ENCODE assay signal across 15 cellular contexts in genomic region chr20:1631309-1632227, GRCh38. TPM values are rescaled to one million over a fixed set of nuclear protein-coding genes. Genes with fewer than 3 reads are reported as not detected.
A peak's percentile ranks its signal among the peaks of the same experiment; 100 is the strongest.
DNase-seq lines count a peak whose midpoint lies in the region; ATAC-seq, FAIRE-seq and TF ChIP-seq lines count a peak whose summit lies in the region.
"Had no signal": no experiment of that assay in that cellular context is flagged by ENCODE, and none has a peak within 500 bp of the region (broad histone marks: within the 10 kb centered on the region; RNA-seq: fewer than 3 reads in every experiment).

No MANE protein-coding gene starts in this region.

- H3K27ac ChIP-seq in PC-9 (peak overlapping the region; percentile 57), GM12878 (ENCODE audit: control insufficient read depth, insufficient read depth) (no peak overlapping the region), osteoblast (ENCODE audit: low read depth, low read length) (no peak overlapping the region), ovary (no peak overlapping the region)
- H3K27ac ChIP-seq: cardiac muscle cell, psoas muscle had no signal

- H3K4me3 Mint-ChIP-seq in activated T-cell treated with anti-CD3 and anti-CD28 coated beads, Interleukin-2, amount 50 U/mL, for 4 hours: peak overlapping the region; percentile 36
- H3K4me3 Mint-ChIP-seq in CD14-positive monocyte: no peak overlapping the region

- intact Hi-C loops in PC-9 (cut with micrococcal nuclease; ENCODE audit: unreplicated experiment) (loop anchor here (1.0 to 5.0 kb wide), 4 partner anchors 62 to 154 kb away; no protein-coding TSS in a partner anchor), GM12878 (cut with micrococcal nuclease; ENCODE audit: unreplicated experiment) (loop anchor here (5.0 kb wide), 1 partner anchor 124 kb away; no protein-coding TSS in a partner anchor), ovary (cut with DNase I) (no loop called here), CD14-positive monocyte (cut with micrococcal nuclease) (no loop called here)

- TF ChIP-seq CTCF in PC-9 (conservative IDR thresholded peaks at IDR 0.05) (no peak), GM12878 (IDR thresholded peaks at IDR 0.05 in 2 of 3, conservative IDR thresholded peaks at IDR 0.05 in 1 of 3; ENCODE audit: control insufficient read depth in 2 of 3, extremely low read depth in 1 of 3, insufficient read depth in 1 of 3, low read depth in 3 of 3, low read length in 3 of 3) (no peak), osteoblast (IDR thresholded peaks at IDR 0.05; ENCODE audit: extremely low read depth, low read depth, low read length) (no peak), ovary (IDR thresholded peaks at IDR 0.05) (no peak), CD14-positive monocyte (IDR thresholded peaks at IDR 0.05) (no peak)

- TF ChIP-seq POLR2A in GM12878 (IDR thresholded peaks at IDR 0.05; ENCODE audit: low read depth, low read length) (no peak), ovary (IDR thresholded peaks at IDR 0.05) (no peak)

- CTCF ChIA-PET in PC-9 (lab: Charles Lee): interaction anchor here (1.6 kb wide), 1 partner anchor 127 kb away, joined by 7 read pairs; no protein-coding TSS in a partner anchor
- CTCF ChIA-PET in GM12878 (lab: Yijun Ruan, JAX): interaction anchor here (0.6 to 1.7 kb wide), 4 partner anchors 14 to 128 kb away, joined by 3 to 5 read pairs (median 4); no protein-coding TSS in a partner anchor

- no peak for DNase-seq in activated T-cell treated with anti-CD3 and anti-CD28 coated beads, Interleukin-2, amount 50 U/mL, for 4 hours
- DNase-seq in activated T-cell treated with anti-CD3 and anti-CD28 coated beads for 4 hours (no peak), PC-9 (peak; percentile 49 to 84), GM12878 (ENCODE audit: low read depth, low spot score) (no peak), osteoblast (ENCODE audit: insufficient read length, low spot score, missing footprints) (peak; percentile 17), ovary (no peak), DMS79 (lab: John Stamatoyannopoulos, UW) (no peak), CD14-positive monocyte (ENCODE audit: low spot score) (no peak)
- DNase-seq: erythroblast, mucosa of descending colon, NCI-H1417, psoas muscle had no signal

- H3K4me3 ChIP-seq in PC-9 (peak overlapping the region; percentile 19; the same call in 1 of the 2 replicates), GM12878 (no peak overlapping the region), osteoblast (ENCODE audit: insufficient read depth, low read length) (no peak overlapping the region), ovary (no peak overlapping the region)
- H3K4me3 ChIP-seq: cardiac muscle cell, mucosa of descending colon, psoas muscle had no signal

- FAIRE-seq in GM12878 (lab: Jason Lieb, UNC): no peak
- FAIRE-seq: TTC549 had no signal

- H3K36me3 ChIP-seq in PC-9 (ENCODE audit: low read depth): no peaks in the 10 kb centered on the region
- H3K36me3 ChIP-seq in GM12878 (ENCODE audit: control insufficient read depth in 2 of 2, insufficient read depth in 2 of 2, low read length in 1 of 2): no peaks in the 10 kb centered on the region
- no peaks in the 10 kb centered on the region for H3K36me3 ChIP-seq in osteoblast (ENCODE audit: insufficient read depth, low read length)
- H3K36me3 ChIP-seq in ovary: no peaks in the 10 kb centered on the region
- H3K36me3 ChIP-seq: cardiac muscle cell had no signal

- H3K9me3 ChIP-seq in PC-9 (ENCODE audit: insufficient read depth, low read depth) (peaks cover 10% of the 10 kb centered on the region; the same call in 1 of the 2 replicates), GM12878 (replicated peaks; ENCODE audit: control insufficient read depth, insufficient read depth, low read length) (no peaks in the 10 kb centered on the region), osteoblast (ENCODE audit: low read depth, low read length) (no peaks in the 10 kb centered on the region), ovary (no peaks in the 10 kb centered on the region)
- H3K9me3 ChIP-seq: mucosa of descending colon, psoas muscle had no signal

- no peaks in the 10 kb centered on the region for H3K27me3 Mint-ChIP-seq in activated T-cell treated with anti-CD3 and anti-CD28 coated beads, Interleukin-2, amount 50 U/mL, for 4 hours (ENCODE audit: low read depth)
- peaks cover 2 to 8% (median 3%) of the 10 kb centered on the region in 3 donors for H3K27me3 Mint-ChIP-seq in CD14-positive monocyte (ENCODE audit: low read depth in 3 of 3)

- no peaks in the 10 kb centered on the region for H3K9me2 ChIP-seq in PC-9 (ENCODE audit: insufficient read depth)

- H3K79me2 ChIP-seq in PC-9 (ENCODE audit: low read depth) (no peaks in the 10 kb centered on the region), GM12878 (ENCODE audit: control insufficient read depth, insufficient read depth, low read length) (no peaks in the 10 kb centered on the region), osteoblast (ENCODE audit: insufficient read depth, low read length) (no peaks in the 10 kb centered on the region)

- no peaks in the 10 kb centered on the region for H4K20me1 ChIP-seq in PC-9 (ENCODE audit: insufficient read depth)
- H4K20me1 ChIP-seq in GM12878 (ENCODE audit: control insufficient read depth, insufficient read depth): no peaks in the 10 kb centered on the region
- no peaks in the 10 kb centered on the region for H4K20me1 ChIP-seq in osteoblast (ENCODE audit: insufficient read depth, low read length)

- 32% methylated on average over 10 of the region's 10 CpGs for WGBS in GM12878 (ENCODE audit: insufficient coverage, insufficient replicate concordance, low lambda C conversion rate, missing lambda C conversion rate)
- 33 to 47% (median 45%) methylated on average over 10 of the region's 10 CpGs for WGBS in ovary, 3 donors

- H3K4me1 ChIP-seq in PC-9 (replicated peaks; ENCODE audit: insufficient read depth): peaks cover 47% of the 10 kb centered on the region
- peaks cover 9% of the 10 kb centered on the region for H3K4me1 ChIP-seq in GM12878 (ENCODE audit: control insufficient read depth, insufficient read depth, low read length)
- no peaks in the 10 kb centered on the region for H3K4me1 ChIP-seq in osteoblast (ENCODE audit: insufficient read depth, low read length)
- no peaks in the 10 kb centered on the region for H3K4me1 ChIP-seq in ovary (ENCODE audit: insufficient read depth)
- H3K4me1 ChIP-seq: psoas muscle had no signal

- TF ChIP-seq EP300 in GM12878 (IDR thresholded peaks at IDR 0.05; ENCODE audit: borderline replicate concordance in 1 of 2, control insufficient read depth in 1 of 2, low read depth in 2 of 2, low read length in 2 of 2) (no peak), ovary (IDR thresholded peaks at IDR 0.05) (no peak)

- SMC1A ChIA-PET in GM12878 (lab: Charles Lee; ENCODE audit: uncharacterized antibody, unreplicated experiment): interaction anchor here (0.7 to 2.5 kb wide), 14 partner anchors 9 to 249 kb away, joined by 3 to 12 read pairs (median 4); no protein-coding TSS in a partner anchor

- H3K9me3 Mint-ChIP-seq in activated T-cell treated with anti-CD3 and anti-CD28 coated beads, Interleukin-2, amount 50 U/mL, for 4 hours: no peaks in the 10 kb centered on the region
- H3K9me3 Mint-ChIP-seq in CD14-positive monocyte: peaks cover 0 to 1% (median 0%) of the 10 kb centered on the region in 7 donors

- TSS peak; percentile 79 for BruUV-seq in PC-9 (replicated peaks; lab: Mats Ljungman, UMichigan)
- BruUV-seq in GM12878 (replicated peaks; lab: Mats Ljungman, UMichigan): no TSS peak

- no peak for TF ChIP-seq RAD21 in GM12878 (IDR thresholded peaks at IDR 0.05; ENCODE audit: insufficient read depth, low read depth, low read length)

- in situ Hi-C loops in GM12878 (cut with MboI): no loop called here

- ATAC-seq in activated T-cell treated with anti-CD3 and anti-CD28 coated beads, Interleukin-2, amount 50 U/mL, for 4 hours: peak in 1 of 2 donors; percentile 23
- peak; percentile 51 for ATAC-seq in GM12878
- ATAC-seq: mucosa of descending colon, psoas muscle had no signal

- peaks cover 36% of the 10 kb centered on the region for H3F3A ChIP-seq in PC-9 (ENCODE audit: insufficient read depth, low read depth)

- no peak overlapping the region for H2AFZ ChIP-seq in PC-9
- no peak overlapping the region for H2AFZ ChIP-seq in GM12878 (ENCODE audit: control insufficient read depth, low read depth, low read length)
- no peak overlapping the region for H2AFZ ChIP-seq in osteoblast (ENCODE audit: low read length)

- POLR2A ChIA-PET in PC-9 (lab: Charles Lee; ENCODE audit: unreplicated experiment): interaction anchor here (0.6 to 1.4 kb wide), 3 partner anchors 64 to 243 kb away, joined by 5 to 6 read pairs (median 5); no protein-coding TSS in a partner anchor
- POLR2A ChIA-PET in GM12878 (lab: Charles Lee): interaction anchor here (1.0 kb wide), 1 partner anchor 12 kb away, joined by 3 read pairs; the partner anchor contains the start of gene SIRPB1

- peak overlapping the region; percentile 71 for H3K4me2 ChIP-seq in PC-9
- 0 out of 2 replicates have a peak overlapping the region, but pooled peaks have one; percentile 31 for H3K4me2 ChIP-seq in GM12878 (ENCODE audit: control insufficient read depth, insufficient read depth)
- H3K4me2 ChIP-seq in osteoblast (ENCODE audit: insufficient read depth, low read length): no peak overlapping the region

- H3K27ac Mint-ChIP-seq in CD14-positive monocyte: peak overlapping the region in 2 of 7 donors; percentile 3 to 28

- H3K36me3 Mint-ChIP-seq in activated T-cell treated with anti-CD3 and anti-CD28 coated beads, Interleukin-2, amount 50 U/mL, for 4 hours (ENCODE audit: insufficient read depth): peaks cover 53% of the 10 kb centered on the region
- no peaks in the 10 kb centered on the region for H3K36me3 Mint-ChIP-seq in CD14-positive monocyte

- peaks cover 67% of the 10 kb centered on the region for H3K4me1 Mint-ChIP-seq in activated T-cell treated with anti-CD3 and anti-CD28 coated beads, Interleukin-2, amount 50 U/mL, for 4 hours (ENCODE audit: low read depth)
- H3K4me1 Mint-ChIP-seq in CD14-positive monocyte: peaks cover 50% of the 10 kb centered on the region

- H3K27me3 ChIP-seq in PC-9 (ENCODE audit: insufficient read depth, low read depth) (no peaks in the 10 kb centered on the region), GM12878 (replicated peaks in 1 of 2; ENCODE audit: control insufficient read depth in 2 of 2, insufficient read depth in 2 of 2, low read length in 1 of 2) (no peaks in the 10 kb centered on the region), osteoblast (ENCODE audit: insufficient read depth, low read length) (peaks cover 12% of the 10 kb centered on the region), ovary (no peaks in the 10 kb centered on the region)

- RAD21 ChIA-PET in GM12878 (lab: Charles Lee; ENCODE audit: unreplicated experiment): interaction anchor here (1.6 kb wide), 1 partner anchor 122 kb away, joined by 5 read pairs; no protein-coding TSS in a partner anchor

- H3K9ac ChIP-seq in GM12878 (ENCODE audit: control insufficient read depth, insufficient read depth, low read length): no peak overlapping the region

RNA-seq across cellular contexts. Expression of gene SIRPB1, which starts 11.8 kb away (rescaled TPM):
- under 1 TPM; 0.34 to 0.78 (median 0.73) TPM for total RNA-seq in activated T-cell treated with anti-CD3 and anti-CD28 coated beads, Interleukin-2, amount 50 U/mL, for 4 hours
- total RNA-seq in PC-9 (2021) (4.1 and 7.6 TPM in 2 replicates), GM12878 (2014; rRNA removed) (10.0 and 10.3 TPM in 2 replicates), GM12878 (2014; rRNA removed; fragmentation: Illumina TruSeq; extraction: Trizol) (8.2 and 12.0 TPM in 2 replicates), GM12878 (2021) (18.9 and 20.1 TPM in 2 replicates), osteoblast (0.72 and 1.2 TPM in 2 replicates), ovary (1 to 10 TPM in 5 of 7 donors, under 1 TPM in 2; 0.25 to 9.7 (median 1.9) TPM)
- total RNA-seq in GM12878 (2013; cell fraction: nucleolus; rRNA removed): 114 and 121 TPM in 2 replicates
- 3.0 TPM for polyA plus RNA-seq in GM12878 (2011; ENCODE audit: low read depth)
- polyA plus RNA-seq in GM12878 (2011; rRNA removed) (2.7 and 3.4 TPM in 2 replicates), GM12878 (2014; fragmentation: Illumina TruSeq; extraction: Trizol) (22.3 and 26.0 TPM in 2 replicates), GM12878 (2014; fragmentation: Nextera tagmentation; extraction: Ambion mirVana) (10 to 100 TPM; 27.9 to 33.8 TPM), GM12878 (2014; rRNA removed) (17.0 and 17.9 TPM in 2 replicates), GM12878 (2016; fragmentation: Nextera tagmentation; extraction: Ambion mirVana) (1 to 10 TPM; 9.2 to 9.7 TPM), ovary (1 to 10 TPM in 1 of 2 donors, under 1 TPM in 1; 0.87 to 4.3 TPM), CD14-positive monocyte (100 to 1,000 TPM; 137 to 437 TPM)
- 4.0 and 4.3 TPM in 2 replicates for polyA plus RNA-seq in GM12878 (2011; cell fraction: cytosol; rRNA removed)
- 8.0 and 8.5 TPM in 2 replicates for polyA plus RNA-seq in GM12878 (2011; cell fraction: nucleus; rRNA removed)
- polyA plus RNA-seq in GM12878 (2012): 1.2 and 2.9 TPM in 2 replicates
- polyA minus RNA-seq in GM12878 (2011; rRNA and poly(A)+ RNA removed): 6.6 and 7.5 TPM in 2 replicates
- 2.8 and 3.7 TPM in 2 replicates for polyA minus RNA-seq in GM12878 (2011; cell fraction: cytosol; rRNA and poly(A)+ RNA removed)
- 2.2 and 4.6 TPM in 2 replicates for polyA minus RNA-seq in GM12878 (2011; cell fraction: nucleus; rRNA and poly(A)+ RNA removed)
- total RNA-seq: cardiac muscle cell had no signal
- polyA plus RNA-seq: cardiac muscle cell had no signal

RNA-seq across cellular contexts. Expression of gene SIRPG, which starts 26.0 kb away (rescaled TPM):
- 10 to 100 TPM; 11.6 to 13.3 (median 12.0) TPM for total RNA-seq in activated T-cell treated with anti-CD3 and anti-CD28 coated beads, Interleukin-2, amount 50 U/mL, for 4 hours
- 2.1 TPM in 2 replicates for total RNA-seq in PC-9 (2021)
- 16.1 and 19.4 TPM in 2 replicates for total RNA-seq in GM12878 (2013; cell fraction: nucleolus; rRNA removed)
- 2.6 and 4.3 TPM in 2 replicates for total RNA-seq in GM12878 (2014; rRNA removed)
- total RNA-seq in GM12878 (2014; rRNA removed; fragmentation: Illumina TruSeq; extraction: Trizol): 2.7 and 3.1 TPM in 2 replicates
- total RNA-seq in GM12878 (2021): 3.4 and 4.0 TPM in 2 replicates
- polyA plus RNA-seq in GM12878 (2011; ENCODE audit: low read depth): 3.2 TPM
- 0.95 and 1.1 TPM in 2 replicates for polyA plus RNA-seq in GM12878 (2011; rRNA removed)
- polyA plus RNA-seq in GM12878 (2011; cell fraction: cytosol; rRNA removed): 1.4 and 1.7 TPM in 2 replicates
- 0.79 and 0.86 TPM in 2 replicates for polyA plus RNA-seq in GM12878 (2011; cell fraction: nucleus; rRNA removed)
- 0.20 and 1.1 TPM in 2 replicates for polyA plus RNA-seq in GM12878 (2012)
- 7.6 and 8.3 TPM in 2 replicates for polyA plus RNA-seq in GM12878 (2014; fragmentation: Illumina TruSeq; extraction: Trizol)
- polyA plus RNA-seq in GM12878 (2014; fragmentation: Nextera tagmentation; extraction: Ambion mirVana): 10 to 100 TPM; 10.0 to 13.0 TPM
- polyA plus RNA-seq in GM12878 (2014; rRNA removed): 6.5 and 6.9 TPM in 2 replicates
- polyA plus RNA-seq in GM12878 (2016; fragmentation: Nextera tagmentation; extraction: Ambion mirVana): 1 to 10 TPM; 2.9 to 4.0 TPM
- polyA minus RNA-seq in GM12878 (2011; rRNA and poly(A)+ RNA removed): 0.51 and 0.62 TPM in 2 replicates
- not detected in 2 replicates for polyA minus RNA-seq in GM12878 (2011; cell fraction: cytosol; rRNA and poly(A)+ RNA removed)
- polyA minus RNA-seq in GM12878 (2011; cell fraction: nucleus; rRNA and poly(A)+ RNA removed): not detected in 2 replicates
- total RNA-seq in osteoblast: not detected in 2 replicates
- under 1 TPM in 2 of 7 donors, not detected in 5; 0.23 to 0.25 TPM for total RNA-seq in ovary
- 1 to 10 TPM in 1 of 2 donors, under 1 TPM in 1; 0.06 to 1.4 TPM for polyA plus RNA-seq in ovary
- polyA plus RNA-seq in CD14-positive monocyte: under 1 TPM; 0.51 to 0.52 TPM
- total RNA-seq: cardiac muscle cell, NCI-H460 had no signal
- polyA plus RNA-seq: cardiac muscle cell had no signal

Comparison
In these comparisons a context has a peak if more than half of its experiments do, and no peak if none do; other contexts are left out.
1. DNase-seq: peak in PC-9 (2 of 2) and osteoblast (single experiment); none in activated T-cell treated with anti-CD3 and anti-CD28 coated beads, Interleukin-2, amount 50 U/mL, for 4 hours (single experiment), activated T-cell treated with anti-CD3 and anti-CD28 coated beads for 4 hours (single experiment), GM12878 (single experiment), ovary (0 of 5), DMS79 (single experiment) and CD14-positive monocyte (single experiment).
2. intact Hi-C loops: an anchor here in PC-9 (1.0 to 5.0 kb wide) and GM12878 (5.0 kb wide); none called in ovary and CD14-positive monocyte.